In genomic region chr14:90547250-90547649, GRCh38 we compare ENCODE assay signal across 20 cellular contexts.
DNase-seq lines count a peak whose midpoint lies in the region; ATAC-seq and TF ChIP-seq lines count a peak whose summit lies in the region.
"Had no signal": no experiment of that assay in that cellular context is flagged by ENCODE, and none has a peak within 500 bp of the region (broad histone marks: within the 10 kb centered on the region; RNA-seq: fewer than 3 reads in every experiment).

No MANE protein-coding gene starts in this region.

- H3K27ac ChIP-seq in left ventricle myocardium inferior (replicated peaks) (peak overlapping the region; percentile 93), cingulate gyrus (ENCODE audit: low read depth, low read length) (peak overlapping the region; percentile 92), neural progenitor cell (no peak overlapping the region)
- H3K27ac ChIP-seq: PC-9, RWPE1, SJCRH30 had no signal

- no peak overlapping the region for H3K9ac ChIP-seq in neural progenitor cell

- ATAC-seq in left cardiac atrium: no peak

- H3K36me3 Mint-ChIP-seq in neural progenitor cell: peaks cover 3% of the 10 kb centered on the region
- H3K36me3 Mint-ChIP-seq: IgD-negative memory B cell had no signal

- H3K27ac Mint-ChIP-seq in neural progenitor cell: peak overlapping the region; percentile 25
- H3K27ac Mint-ChIP-seq: CD4-positive, alpha-beta T cell; IgD-negative memory B cell had no signal

- no peak overlapping the region for H3K4me3 ChIP-seq in left ventricle myocardium inferior
- no peak overlapping the region for H3K4me3 ChIP-seq in neural progenitor cell
- H3K4me3 ChIP-seq: PC-9, SJCRH30 had no signal

- H3K9me3 Mint-ChIP-seq in neural progenitor cell: peaks cover 3% of the 10 kb centered on the region
- H3K9me3 Mint-ChIP-seq: CD4-positive, alpha-beta T cell; IgD-negative memory B cell had no signal

- intact Hi-C loops in left ventricle myocardium inferior (cut with micrococcal nuclease): no loop called here
- intact Hi-C loops in left cardiac atrium (cut with DNase I): no loop called here

- no peak overlapping the region for H3K4me2 ChIP-seq in neural progenitor cell
- H3K4me2 ChIP-seq: PC-9 had no signal

- peaks cover 5% of the 10 kb centered on the region for H3K27me3 Mint-ChIP-seq in neural progenitor cell (ENCODE audit: insufficient read depth, low read depth)
- H3K27me3 Mint-ChIP-seq: CD4-positive, alpha-beta T cell had no signal

- H3K36me3 ChIP-seq in left ventricle myocardium inferior (no peaks in the 10 kb centered on the region), neural progenitor cell (no peaks in the 10 kb centered on the region)
- H3K36me3 ChIP-seq: SJCRH30 had no signal

- H3F3A ChIP-seq in neural progenitor cell (ENCODE audit: low read depth): peaks cover 6% of the 10 kb centered on the region

- H3K4me3 Mint-ChIP-seq in neural progenitor cell: no peak overlapping the region
- H3K4me3 Mint-ChIP-seq: CD4-positive, alpha-beta T cell; IgD-negative memory B cell had no signal

- DNase-seq in left ventricle myocardium inferior: no peak
- no peak for DNase-seq in left cardiac atrium
- no peak for DNase-seq in neural progenitor cell (ENCODE audit: low spot score)
- no peak for DNase-seq in A172 (ENCODE audit: low spot score)
- DNase-seq in C1 segment of cervical spinal cord (lab: John Stamatoyannopoulos, UW): no peak
- DNase-seq in activated gamma-delta T cell (lab: John Stamatoyannopoulos, UW): no peak
- DNase-seq: ACHN; Calu3; CD4-positive, alpha-beta T cell; GF-D8; GOT3; Karpas-422; NCI-H1048; NCI-H2107; NCI-H774; PC-9; SJCRH30 had no signal

- H3K9me3 ChIP-seq in left ventricle myocardium inferior (replicated peaks) (no peaks in the 10 kb centered on the region), neural progenitor cell (ENCODE audit: low read depth) (no peaks in the 10 kb centered on the region)
- H3K9me3 ChIP-seq: SJCRH30 had no signal

- H3K27me3 ChIP-seq in left ventricle myocardium inferior (ENCODE audit: low read depth) (no peaks in the 10 kb centered on the region), neural progenitor cell (no peaks in the 10 kb centered on the region)
- H3K27me3 ChIP-seq: SJCRH30 had no signal

- H3K4me1 Mint-ChIP-seq in neural progenitor cell: peaks cover 15% of the 10 kb centered on the region
- H3K4me1 Mint-ChIP-seq: IgD-negative memory B cell had no signal

- no peak for TF ChIP-seq CTCF in left ventricle myocardium inferior (IDR thresholded peaks at IDR 0.05; ENCODE audit: borderline replicate concordance)
- no peak for TF ChIP-seq CTCF in neural progenitor cell (IDR thresholded peaks at IDR 0.05)

- H4K20me1 ChIP-seq in neural progenitor cell (ENCODE audit: low read depth): no peaks in the 10 kb centered on the region

- no peak overlapping the region for H2AFZ ChIP-seq in neural progenitor cell (replicated peaks)
- H2AFZ ChIP-seq: PC-9 had no signal

- no peaks in the 10 kb centered on the region for H3K79me2 ChIP-seq in neural progenitor cell (ENCODE audit: low read depth)

- H3K4me1 ChIP-seq in left ventricle myocardium inferior (peaks cover 61% of the 10 kb centered on the region), neural progenitor cell (peaks cover 12% of the 10 kb centered on the region)
